11 cellular contexts compared by ENCODE assay signal in genomic region chr1:85398391-85399064, GRCh38.
DNase-seq lines count a peak whose midpoint lies in the region; ATAC-seq and TF ChIP-seq lines count a peak whose summit lies in the region.
"Had no signal": no experiment of that assay in that cellular context is flagged by ENCODE, and none has a peak within 500 bp of the region (broad histone marks: within the 10 kb centered on the region; RNA-seq: fewer than 3 reads in every experiment).

No MANE protein-coding gene starts in this region.

- DNase-seq in SK-MEL-5 (ENCODE audit: low read depth, low spot score), result peak; percentile 58
- peak; percentile 79 for DNase-seq in fibroblast of the aortic adventitia (ENCODE audit: low read depth)
- DNase-seq in renal cortical epithelial cell (ENCODE audit: low read depth), result peak; percentile 84
- no peak for DNase-seq in DMS79 treated with DMSO at 0.1 percent for 48 hours (lab: John Stamatoyannopoulos, UW)
- no peak for DNase-seq in stimulated activated CD4-positive, alpha-beta T cell treated with anti-CD3 and anti-CD28 coated beads, Interleukin-12 subunit alpha, Interleukin-12 subunit beta, amount 100 ng/mL, for 4 hours
- DNase-seq: activated naive CD8-positive, alpha-beta T cell treated with anti-CD3 and anti-CD28 coated beads for 36 hours; NCI-H524 treated with DMSO at 0.1 percent for 48 hours; transverse colon had no signal

- no peak overlapping the region for H3K4me3 ChIP-seq in fibroblast of the aortic adventitia (ENCODE audit: low read depth, low read length)
- H3K4me3 ChIP-seq: transverse colon had no signal

- peak; percentile 23 for TF ChIP-seq CTCF in GM12873 (IDR thresholded peaks at IDR 0.05; ENCODE audit: insufficient read depth, low read depth, low read length, missing control alignments)
- TF ChIP-seq CTCF in fibroblast of the aortic adventitia (IDR thresholded peaks at IDR 0.05; ENCODE audit: insufficient read depth, low read length), result peak; percentile 58

- ATAC-seq in GM21381 (IDR thresholded peaks at IDR 0.05; ENCODE audit: unreplicated experiment) (no peak), HG03457 (IDR thresholded peaks at IDR 0.05; ENCODE audit: unreplicated experiment) (no peak)

- in situ Hi-C loops in SK-MEL-5 (cut with HindIII; ENCODE audit: low pct_unique_long_range_greater_than_20kb, low sequenced_read_pairs), result no loop called here

Comparison
In these comparisons a context has a peak if more than half of its experiments do, and no peak if none do; other contexts are left out.
1. DNase-seq: peak in SK-MEL-5 (single experiment), fibroblast of the aortic adventitia (single experiment) and renal cortical epithelial cell (single experiment); none in DMS79 treated with DMSO at 0.1 percent for 48 hours (single experiment) and stimulated activated CD4-positive, alpha-beta T cell treated with anti-CD3 and anti-CD28 coated beads, Interleukin-12 subunit alpha, Interleukin-12 subunit beta, amount 100 ng/mL, for 4 hours (single experiment).